Comparison of ENCODE assay signal across 29 cellular contexts in genomic region chr1:208536176-208536575, GRCh38.
DNase-seq lines count a peak whose midpoint lies in the region; ATAC-seq and TF ChIP-seq lines count a peak whose summit lies in the region.
"Had no signal": no experiment of that assay in that cellular context is flagged by ENCODE, and none has a peak within 500 bp of the region (broad histone marks: within the 10 kb centered on the region; RNA-seq: fewer than 3 reads in every experiment).

No MANE protein-coding gene starts in this region.

- no peaks in the 10 kb centered on the region for H3K9me3 Mint-ChIP-seq in stimulated activated naive B cell treated with anti-CD40 and anti-IgM and Interleukin-4, amounts not matched to agents 10 μg/mL and 1 μg/mL and 100 μg/mL, for 72 hours
- H3K9me3 Mint-ChIP-seq in activated T-cell treated with anti-CD3 and anti-CD28 coated beads, Interleukin-2, amount 50 U/mL, for 72 hours = no peaks in the 10 kb centered on the region
- H3K9me3 Mint-ChIP-seq: activated naive CD4-positive, alpha-beta T cell treated with anti-CD3 and anti-CD28 coated beads, Interleukin-2, amount 50 U/mL, for 24 hours; GM23338; memory B cell; stimulated activated memory B cell treated with anti-CD40 and anti-IgM and Interleukin-4, amounts not matched to agents 10 μg/mL and 1 μg/mL and 100 μg/mL, for 72 hours had no signal

- no peak for TF ChIP-seq RAD21 in SK-N-SH (IDR thresholded peaks at IDR 0.05; ENCODE audit: low read length)

- H4K91ac ChIP-seq in neuronal stem cell (ENCODE audit: low read depth, low read length, poor library complexity) = peak overlapping the region; percentile 56

- H3K4me1 ChIP-seq in SK-N-SH (ENCODE audit: control insufficient read depth in 1 of 2, insufficient read depth in 2 of 2, low read depth in 1 of 2, low read length in 1 of 2) (peaks cover 0 to 63% of the 10 kb centered on the region in 2 experiments; a peak in 2 of 4 replicates), neuronal stem cell (ENCODE audit: control insufficient read depth in 2 of 2, insufficient read depth in 1 of 2, low read depth in 1 of 2, low read length in 2 of 2) (peaks cover 3 to 8% of the 10 kb centered on the region in 2 donors)
- H3K4me1 ChIP-seq: gastroesophageal sphincter, upper lobe of left lung had no signal

- H3K4me2 ChIP-seq in SK-N-SH (0 out of 2 replicates have a peak overlapping the region, but pooled peaks have one; percentile 44), neuronal stem cell (ENCODE audit: insufficient read depth, low read length, poor library complexity, severe bottlenecking) (no peak overlapping the region)
- H3K4me2 ChIP-seq: GM23338, hepatocyte had no signal

- no peak overlapping the region for H2BK15ac ChIP-seq in neuronal stem cell (ENCODE audit: low read length)

- H3K79me1 ChIP-seq in neuronal stem cell (ENCODE audit: low read depth, low read length) = no peaks in the 10 kb centered on the region

- H2BK120ac ChIP-seq in neuronal stem cell (ENCODE audit: low read depth, low read length) = no peak overlapping the region

- H2BK5ac ChIP-seq in neuronal stem cell (ENCODE audit: low read length) = no peak overlapping the region

- H2BK12ac ChIP-seq in neuronal stem cell (ENCODE audit: low read length) = no peak overlapping the region

- DNase-seq in Daoy (ENCODE audit: low read depth) (peak; percentile 21), SK-N-SH (no peak), foreskin melanocyte (peak; percentile 8), neuronal stem cell (ENCODE audit: low spot score) (no peak), NCI-H1092 treated with DMSO at 0.1 percent for 48 hours (lab: John Stamatoyannopoulos, UW) (no peak)
- DNase-seq in stimulated activated naive B cell treated with anti-CD40 and anti-IgM and Interleukin-4, amounts not matched to agents 10 μg/mL and 1 μg/mL and 100 μg/mL, for 72 hours = no peak
- no peak for DNase-seq in activated T-cell treated with anti-CD3 and anti-CD28 coated beads, Interleukin-2, amount 50 U/mL, for 72 hours
- DNase-seq: activated CD4-positive, alpha-beta T cell treated with anti-CD3 and anti-CD28 coated beads for 4 hours; activated CD8-positive, alpha-beta T cell treated with anti-CD3 and anti-CD28 coated beads, Interleukin-2, amount 10 ng/mL, durations not matched to agents 7 days and 5 days; amniotic stem cell; Calu3; DMS79; NCI-H1092; NCI-H187 treated with DMSO at 0.1 percent for 48 hours; NCI-H510A treated with DMSO at 0.1 percent for 48 hours; nucleus accumbens; psoas muscle; stimulated activated CD4-positive, alpha-beta T cell treated with anti-CD3 and anti-CD28 coated beads, Interleukin-15, amount 100 ng/mL, for 24 hours; T-helper 17 cell; upper lobe of left lung had no signal

- POLR2A ChIA-PET in SK-N-SH (lab: Yijun Ruan, JAX) = no interaction called here

- CTCF ChIA-PET in SK-N-SH (lab: Yijun Ruan, JAX) = interaction anchor here (1.0 kb wide), 1 partner anchor 112 kb away, joined by 3 read pairs; no protein-coding TSS in a partner anchor

- no peak overlapping the region for H3K23ac ChIP-seq in neuronal stem cell (ENCODE audit: low read depth, low read length, poor library complexity)

- no peaks in the 10 kb centered on the region for H3K9me2 ChIP-seq in SK-N-SH

- H3K4me3 ChIP-seq in SK-N-SH (ENCODE audit: low read depth in 2 of 2, low read length in 1 of 2) (no peak overlapping the region), neuronal stem cell (ENCODE audit: low read length in 2 of 2) (no peak overlapping the region)
- H3K4me3 ChIP-seq: gastroesophageal sphincter, GM23338, hepatocyte, psoas muscle, upper lobe of left lung had no signal

- no peak for TF ChIP-seq EP300 in SK-N-SH (IDR thresholded peaks at IDR 0.05; ENCODE audit: borderline replicate concordance in 1 of 2, low read depth in 1 of 2, low read length in 1 of 2)

- H4K8ac ChIP-seq in neuronal stem cell (ENCODE audit: low read depth, low read length) = no peak overlapping the region

- peaks cover 0 to 3% of the 10 kb centered on the region in 2 donors for H3K27me3 Mint-ChIP-seq in stimulated activated naive B cell treated with anti-CD40 and anti-IgM and Interleukin-4, amounts not matched to agents 10 μg/mL and 1 μg/mL and 100 μg/mL, for 72 hours
- peaks cover 19% of the 10 kb centered on the region for H3K27me3 Mint-ChIP-seq in activated T-cell treated with anti-CD3 and anti-CD28 coated beads, Interleukin-2, amount 50 U/mL, for 72 hours (ENCODE audit: low read depth)

- H3K27me3 ChIP-seq in SK-N-SH (ENCODE audit: insufficient read depth) (no peaks in the 10 kb centered on the region), neuronal stem cell (ENCODE audit: control insufficient read depth in 3 of 3, insufficient read depth in 3 of 3, low read depth in 1 of 3, low read length in 3 of 3) (peaks cover 0 to 5% (median 0%) of the 10 kb centered on the region in 3 experiments)
- H3K27me3 ChIP-seq: hepatocyte, upper lobe of left lung had no signal

- H3K36me3 Mint-ChIP-seq in stimulated activated naive B cell treated with anti-CD40 and anti-IgM and Interleukin-4, amounts not matched to agents 10 μg/mL and 1 μg/mL and 100 μg/mL, for 72 hours = no peaks in the 10 kb centered on the region
- no peaks in the 10 kb centered on the region for H3K36me3 Mint-ChIP-seq in activated T-cell treated with anti-CD3 and anti-CD28 coated beads, Interleukin-2, amount 50 U/mL, for 72 hours (ENCODE audit: insufficient read depth in 2 of 2)
- H3K36me3 Mint-ChIP-seq: activated naive CD4-positive, alpha-beta T cell treated with anti-CD3 and anti-CD28 coated beads, Interleukin-2, amount 50 U/mL, for 24 hours; memory B cell; stimulated activated memory B cell treated with anti-CD40 and anti-IgM and Interleukin-4, amounts not matched to agents 10 μg/mL and 1 μg/mL and 100 μg/mL, for 72 hours had no signal

- H3K18ac ChIP-seq in neuronal stem cell (ENCODE audit: low read length) = no peak overlapping the region

- WGBS in SK-N-SH (ENCODE audit: low lambda C conversion rate) = 63% methylated on average over 5 of the region's 5 CpGs
- no CpG with 5 or more reads among the region's 5 CpGs for WGBS in neuronal stem cell (ENCODE audit: extremely low coverage in 2 of 2, insufficient read length in 2 of 2, insufficient replicate concordance in 1 of 2), 2 donors

- H3K9me3 ChIP-seq in SK-N-SH = no peaks in the 10 kb centered on the region
- H3K9me3 ChIP-seq in neuronal stem cell (replicated peaks in 1 of 2; ENCODE audit: control insufficient read depth in 2 of 2, insufficient read depth in 1 of 2, low read depth in 1 of 2, low read length in 2 of 2) = no peaks in the 10 kb centered on the region
- H3K9me3 ChIP-seq: gastroesophageal sphincter, psoas muscle, upper lobe of left lung had no signal

- no peak for TF ChIP-seq CTCF in SK-N-SH (IDR thresholded peaks at IDR 0.05)

- no peak overlapping the region for H3K9ac ChIP-seq in SK-N-SH
- no peak overlapping the region for H3K9ac ChIP-seq in neuronal stem cell (ENCODE audit: low read depth, low read length, poor library complexity)

- H3K27ac ChIP-seq in SK-N-SH (ENCODE audit: low read depth in 2 of 2, low read length in 1 of 2) = peak overlapping the region; percentile 22 to 82; a peak in 3 of 4 replicates
- H3K27ac ChIP-seq in neuronal stem cell (replicated peaks; ENCODE audit: low read length) = no peak overlapping the region
- H3K27ac ChIP-seq: C4-2B, gastroesophageal sphincter, hepatocyte, psoas muscle, upper lobe of left lung, VCaP had no signal

- no peaks in the 10 kb centered on the region for H3K79me2 ChIP-seq in SK-N-SH (ENCODE audit: insufficient read depth)
- H3K79me2 ChIP-seq: hepatocyte had no signal

- ATAC-seq in stimulated activated naive B cell treated with anti-CD40 and anti-IgM and Interleukin-4, amounts not matched to agents 10 μg/mL and 1 μg/mL and 100 μg/mL, for 72 hours (replicated peaks) = no peak
- no peak for ATAC-seq in HG03039 (IDR thresholded peaks at IDR 0.05; ENCODE audit: unreplicated experiment)
- no peak for ATAC-seq in activated T-cell treated with anti-CD3 and anti-CD28 coated beads, Interleukin-2, amount 50 U/mL, for 72 hours (replicated peaks in 1 of 2)
- ATAC-seq: activated CD8-positive, alpha-beta T cell treated with anti-CD3 and anti-CD28 coated beads, Interleukin-2, amount 10 ng/mL, durations not matched to agents 7 days and 5 days; gastroesophageal sphincter; GM23338; stimulated activated memory B cell treated with anti-CD40 and anti-IgM and Interleukin-4, amounts not matched to agents 10 μg/mL and 1 μg/mL and 100 μg/mL, for 72 hours; T-helper 17 cell had no signal

- no peaks in the 10 kb centered on the region for H3F3A ChIP-seq in SK-N-SH (replicated peaks; ENCODE audit: insufficient read depth)

- H2AK5ac ChIP-seq in neuronal stem cell (ENCODE audit: low read depth, low read length) = no peak overlapping the region

- no peaks in the 10 kb centered on the region for H3K36me3 ChIP-seq in SK-N-SH (replicated peaks in 1 of 2; ENCODE audit: control insufficient read depth in 1 of 2, insufficient read depth in 2 of 2, low read length in 1 of 2)
- no peaks in the 10 kb centered on the region for H3K36me3 ChIP-seq in neuronal stem cell (replicated peaks in 1 of 2; ENCODE audit: control insufficient read depth in 2 of 2, insufficient read depth in 2 of 2, low read length in 2 of 2)
- H3K36me3 ChIP-seq: gastroesophageal sphincter, upper lobe of left lung had no signal

- H3K14ac ChIP-seq in neuronal stem cell (ENCODE audit: low read length) = no peak overlapping the region

- H3K4me1 Mint-ChIP-seq in stimulated activated naive B cell treated with anti-CD40 and anti-IgM and Interleukin-4, amounts not matched to agents 10 μg/mL and 1 μg/mL and 100 μg/mL, for 72 hours = no peaks in the 10 kb centered on the region
- no peaks in the 10 kb centered on the region for H3K4me1 Mint-ChIP-seq in activated T-cell treated with anti-CD3 and anti-CD28 coated beads, Interleukin-2, amount 50 U/mL, for 72 hours (ENCODE audit: low read depth)
- H3K4me1 Mint-ChIP-seq: activated naive CD4-positive, alpha-beta T cell treated with anti-CD3 and anti-CD28 coated beads, Interleukin-2, amount 50 U/mL, for 24 hours; memory B cell; stimulated activated memory B cell treated with anti-CD40 and anti-IgM and Interleukin-4, amounts not matched to agents 10 μg/mL and 1 μg/mL and 100 μg/mL, for 72 hours; T-helper 17 cell had no signal

- H4K20me1 ChIP-seq in SK-N-SH (ENCODE audit: insufficient read depth) = no peaks in the 10 kb centered on the region

- no peak overlapping the region for H3K27ac Mint-ChIP-seq in stimulated activated naive B cell treated with anti-CD40 and anti-IgM and Interleukin-4, amounts not matched to agents 10 μg/mL and 1 μg/mL and 100 μg/mL, for 72 hours
- no peak overlapping the region for H3K27ac Mint-ChIP-seq in activated T-cell treated with anti-CD3 and anti-CD28 coated beads, Interleukin-2, amount 50 U/mL, for 72 hours
- H3K27ac Mint-ChIP-seq: activated CD8-positive, alpha-beta T cell treated with anti-CD3 and anti-CD28 coated beads, Interleukin-2, amount 10 ng/mL, durations not matched to agents 7 days and 5 days; activated naive CD4-positive, alpha-beta T cell treated with anti-CD3 and anti-CD28 coated beads, Interleukin-2, amount 50 U/mL, for 24 hours; GM23338; memory B cell; stimulated activated memory B cell treated with anti-CD40 and anti-IgM and Interleukin-4, amounts not matched to agents 10 μg/mL and 1 μg/mL and 100 μg/mL, for 72 hours; T-helper 17 cell had no signal

- H2AFZ ChIP-seq in SK-N-SH (ENCODE audit: low read depth) (peak overlapping the region; percentile 29; the same call in 1 of the 2 replicates), neuronal stem cell (ENCODE audit: low read length) (no peak overlapping the region)
- H2AFZ ChIP-seq: GM23338, hepatocyte had no signal

- no peak overlapping the region for H3K4ac ChIP-seq in neuronal stem cell (ENCODE audit: low read length)

- no peak overlapping the region for H3K4me3 Mint-ChIP-seq in stimulated activated naive B cell treated with anti-CD40 and anti-IgM and Interleukin-4, amounts not matched to agents 10 μg/mL and 1 μg/mL and 100 μg/mL, for 72 hours
- no peak overlapping the region for H3K4me3 Mint-ChIP-seq in activated T-cell treated with anti-CD3 and anti-CD28 coated beads, Interleukin-2, amount 50 U/mL, for 72 hours
- H3K4me3 Mint-ChIP-seq: activated CD8-positive, alpha-beta T cell treated with anti-CD3 and anti-CD28 coated beads, Interleukin-2, amount 10 ng/mL, durations not matched to agents 7 days and 5 days; activated naive CD4-positive, alpha-beta T cell treated with anti-CD3 and anti-CD28 coated beads, Interleukin-2, amount 50 U/mL, for 24 hours; GM23338; memory B cell; stimulated activated memory B cell treated with anti-CD40 and anti-IgM and Interleukin-4, amounts not matched to agents 10 μg/mL and 1 μg/mL and 100 μg/mL, for 72 hours; T-helper 17 cell had no signal

Comparison
In these comparisons a context has a peak if more than half of its experiments do, and no peak if none do; other contexts are left out.
1. DNase-seq: peak in Daoy (single experiment) and foreskin melanocyte (single experiment); none in SK-N-SH (single experiment), neuronal stem cell (single experiment), NCI-H1092 treated with DMSO at 0.1 percent for 48 hours (single experiment), stimulated activated naive B cell treated with anti-CD40 and anti-IgM and Interleukin-4, amounts not matched to agents 10 μg/mL and 1 μg/mL and 100 μg/mL, for 72 hours (single experiment) and activated T-cell treated with anti-CD3 and anti-CD28 coated beads, Interleukin-2, amount 50 U/mL, for 72 hours (0 of 2).